In the genomic region with DNA sequence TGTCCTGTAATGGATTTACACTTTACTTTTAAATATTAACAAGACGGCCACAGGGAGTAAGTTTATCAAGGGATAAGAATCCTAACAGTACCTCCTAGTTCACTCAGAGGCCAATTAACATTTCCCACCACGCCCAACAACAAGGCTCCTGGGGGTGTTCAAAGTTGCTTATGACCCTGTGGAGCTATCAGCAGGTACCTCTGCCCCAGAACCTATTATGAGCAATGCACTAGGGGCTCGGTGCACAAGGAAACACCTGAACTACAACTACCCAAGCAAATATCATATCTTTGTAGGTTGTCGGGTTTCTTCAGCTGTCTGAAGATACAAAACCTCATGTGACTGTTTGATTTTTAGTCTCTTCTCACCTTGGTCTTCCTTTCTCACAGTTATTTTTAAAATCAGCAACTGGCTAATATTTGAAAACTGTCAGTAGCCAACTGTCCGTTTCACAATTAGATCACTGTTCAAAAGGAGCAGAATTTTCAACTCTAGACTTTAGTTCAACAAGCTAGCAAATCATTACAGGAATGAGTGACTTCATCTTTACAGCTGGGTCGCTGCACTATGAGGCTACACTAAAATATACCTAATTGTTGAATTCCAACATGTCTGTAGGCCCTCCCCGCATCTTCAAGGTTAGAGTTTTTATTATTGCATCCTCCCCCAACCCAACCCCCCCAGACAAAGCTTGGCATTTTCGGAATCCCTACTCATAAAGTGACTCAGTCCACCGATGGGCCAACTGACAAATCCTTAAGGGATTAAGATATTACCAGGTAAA, we compare ENCODE assay signal across 9 cellular contexts. TPM values are rescaled to one million over a fixed set of nuclear protein-coding genes. Genes with fewer than 3 reads are reported as not detected.
DNase-seq lines count a peak whose midpoint lies in the region; ATAC-seq and TF ChIP-seq lines count a peak whose summit lies in the region.
"Had no signal": no experiment of that assay in that cellular context is flagged by ENCODE, and none has a peak within 500 bp of the region (broad histone marks: within the 10 kb centered on the region; RNA-seq: fewer than 3 reads in every experiment).

No MANE protein-coding gene starts in this region.

- POLR2A ChIA-PET in CD8-positive, alpha-beta memory T cell (lab: Charles Lee), result interaction anchor here (0.5 to 0.8 kb wide), 2 partner anchors 137 to 193 kb away, joined by 3 read pairs; partner anchors contain the start of gene KCNB1

- DNase-seq in CD8-positive, alpha-beta memory T cell, result no peak
- DNase-seq in left kidney (ENCODE audit: low read depth, low spot score) (peak; percentile 46), foreskin melanocyte (no peak), hepatic stellate cell (ENCODE audit: low spot score) (no peak), NCI-H2107 treated with DMSO at 0.1 percent for 48 hours (lab: John Stamatoyannopoulos, UW; ENCODE audit: unreplicated experiment) (no peak)
- DNase-seq in activated naive CD4-positive, alpha-beta T cell treated with anti-CD3 and anti-CD28 coated beads, Interleukin-2, amount 50 U/mL, for 16 hours, result no peak

- peak; percentile 44 for ATAC-seq in GM21529 (IDR thresholded peaks at IDR 0.05; ENCODE audit: unreplicated experiment)

- peaks cover 64% of the 10 kb centered on the region for H3K4me1 ChIP-seq in CD8-positive, alpha-beta memory T cell (ENCODE audit: insufficient read depth, low read length)
- peaks cover 94% of the 10 kb centered on the region for H3K4me1 ChIP-seq in KMS-11 (ENCODE audit: low read depth, poor library complexity, severe bottlenecking)

- no peaks in the 10 kb centered on the region for H3K36me3 ChIP-seq in CD8-positive, alpha-beta memory T cell (ENCODE audit: insufficient read depth, low read length)
- no peaks in the 10 kb centered on the region for H3K36me3 ChIP-seq in KMS-11 (ENCODE audit: insufficient read depth)
- H3K36me3 ChIP-seq: SJSA1 had no signal

- H2AFZ ChIP-seq in KMS-11 (ENCODE audit: low read depth), result no peak overlapping the region

- H3K27me3 Mint-ChIP-seq in CD8-positive, alpha-beta memory T cell, result no peaks in the 10 kb centered on the region

- peak overlapping the region; percentile 69 for H3K27ac ChIP-seq in CD8-positive, alpha-beta memory T cell (ENCODE audit: low read depth, low read length)
- no peak overlapping the region for H3K27ac ChIP-seq in KMS-11
- H3K27ac ChIP-seq: SJSA1 had no signal

- no peaks in the 10 kb centered on the region for H3K9me3 Mint-ChIP-seq in CD8-positive, alpha-beta memory T cell

- H3K4me1 Mint-ChIP-seq in CD8-positive, alpha-beta memory T cell, result peaks cover 80 to 93% (median 91%) of the 10 kb centered on the region in 3 donors

- H3K4me3 ChIP-seq in CD8-positive, alpha-beta memory T cell (ENCODE audit: low read length), result no peak overlapping the region
- H3K4me3 ChIP-seq in KMS-11 (IDR thresholded peaks at IDR 0.05; ENCODE audit: insufficient read depth, low read depth, low read length), result no peak overlapping the region
- H3K4me3 ChIP-seq: SJSA1 had no signal

- peaks cover 6% of the 10 kb centered on the region; the same call in 1 of the 2 replicates for H4K20me1 ChIP-seq in KMS-11 (ENCODE audit: insufficient read depth)

- CTCF ChIA-PET in CD8-positive, alpha-beta memory T cell (lab: Charles Lee), result interaction anchor here (1.3 to 1.5 kb wide), 2 partner anchors 19 to 36 kb away, joined by 3 read pairs; no protein-coding TSS in a partner anchor

- peaks cover 55% of the 10 kb centered on the region; the same call in 1 of the 2 replicates for H3K79me2 ChIP-seq in KMS-11 (ENCODE audit: insufficient read depth, low read depth)

- no peaks in the 10 kb centered on the region for H3K9me3 ChIP-seq in CD8-positive, alpha-beta memory T cell (ENCODE audit: low read length)
- H3K9me3 ChIP-seq: SJSA1 had no signal

- H3K4me2 ChIP-seq in KMS-11, result peak overlapping the region; percentile 85; the same call in 1 of the 2 replicates

- no peak for TF ChIP-seq CTCF in KMS-11 (conservative IDR thresholded peaks at IDR 0.05; ENCODE audit: low read depth, low read length)

- peak overlapping the region; percentile 83 to 98 (median 94) for H3K27ac Mint-ChIP-seq in CD8-positive, alpha-beta memory T cell

- H3K36me3 Mint-ChIP-seq in CD8-positive, alpha-beta memory T cell, result no peaks in the 10 kb centered on the region

- no peaks in the 10 kb centered on the region for H3K27me3 ChIP-seq in CD8-positive, alpha-beta memory T cell (ENCODE audit: insufficient read depth, low read length, poor library complexity, severe bottlenecking)
- peaks cover 3% of the 10 kb centered on the region; the same call in 1 of the 2 replicates for H3K27me3 ChIP-seq in KMS-11 (ENCODE audit: insufficient read depth, low read depth)
- H3K27me3 ChIP-seq: SJSA1 had no signal

- peak overlapping the region; percentile 6 to 80 (median 68) for H3K4me3 Mint-ChIP-seq in CD8-positive, alpha-beta memory T cell

- H3K9ac ChIP-seq in KMS-11, result no peak overlapping the region

RNA-seq across cellular contexts. Expression of gene B4GALT5, which starts 38.1 kb away (rescaled TPM):
- total RNA-seq in CD8-positive, alpha-beta memory T cell, result 10 to 100 TPM; 37.5 to 39.1 TPM
- polyA plus RNA-seq in CD8-positive, alpha-beta memory T cell, result 2.0 TPM
